ENCODE assay signal across 20 cellular contexts in genomic region chr3:197670361-197670760, GRCh38.
"Had no signal": no experiment of that assay in that cellular context is flagged by ENCODE, and none has a peak within 500 bp of the region (broad histone marks: within the 10 kb centered on the region; RNA-seq: fewer than 3 reads in every experiment).

No MANE protein-coding gene starts in this region.

- H3K27me3 ChIP-seq: esophagus muscularis mucosa, neural progenitor cell, upper lobe of left lung had no signal

- ATAC-seq: effector memory CD8-positive, alpha-beta T cell; T-helper 17 cell had no signal

- H3K4me3 Mint-ChIP-seq: activated CD4-positive, alpha-beta memory T cell treated with anti-CD3 and anti-CD28 coated beads for 36 hours; activated naive CD4-positive, alpha-beta T cell treated with anti-CD3 and anti-CD28 coated beads, Interleukin-2, amount 10 ng/mL, durations not matched to agents 7 days and 5 days; brain; effector memory CD8-positive, alpha-beta T cell; neural progenitor cell; stimulated activated naive CD8-positive, alpha-beta T cell treated with anti-CD3 and anti-CD28 coated beads, Interleukin-15, Interleukin-2, amounts not matched to agents 100 ng/mL and 50 ng/mL, for 24 hours; T-helper 17 cell had no signal

- H3K36me3 ChIP-seq: neural progenitor cell had no signal

- H3K27ac Mint-ChIP-seq: activated CD4-positive, alpha-beta memory T cell treated with anti-CD3 and anti-CD28 coated beads for 36 hours; activated naive CD4-positive, alpha-beta T cell treated with anti-CD3 and anti-CD28 coated beads, Interleukin-2, amount 10 ng/mL, durations not matched to agents 7 days and 5 days; brain; effector memory CD8-positive, alpha-beta T cell; neural progenitor cell; progenitor cell of endocrine pancreas; stimulated activated naive CD8-positive, alpha-beta T cell treated with anti-CD3 and anti-CD28 coated beads, Interleukin-15, Interleukin-2, amounts not matched to agents 100 ng/mL and 50 ng/mL, for 24 hours; T-helper 17 cell had no signal

- H3K27me3 Mint-ChIP-seq: activated CD4-positive, alpha-beta memory T cell treated with anti-CD3 and anti-CD28 coated beads for 36 hours; effector memory CD8-positive, alpha-beta T cell; progenitor cell of endocrine pancreas; stimulated activated naive CD8-positive, alpha-beta T cell treated with anti-CD3 and anti-CD28 coated beads, Interleukin-15, Interleukin-2, amounts not matched to agents 100 ng/mL and 50 ng/mL, for 24 hours; T-helper 17 cell had no signal

- H3K4me2 ChIP-seq: neural progenitor cell had no signal

- DNase-seq: activated CD4-positive, alpha-beta memory T cell treated with anti-CD3 and anti-CD28 coated beads for 36 hours; activated CD4-positive, alpha-beta T cell treated with anti-CD3 and anti-CD28 coated beads for 48 hours; activated CD4-positive, CD25-positive, alpha-beta regulatory T cell; activated effector memory CD4-positive, alpha-beta T cell treated with Interleukin-2 at 50 U/mL for 16 hours; activated naive CD4-positive, alpha-beta T cell treated with anti-CD3 and anti-CD28 coated beads, Interleukin-2, amount 10 ng/mL, durations not matched to agents 7 days and 5 days; activated T-cell treated with anti-CD3 and anti-CD28 coated beads, Interleukin-2, amount 50 U/mL, for 48 hours; aorta; central memory CD4-positive, alpha-beta T cell; effector memory CD8-positive, alpha-beta T cell; hippocampal formation; retina; stimulated activated CD4-positive, alpha-beta T cell treated with anti-CD3 and anti-CD28 coated beads, Interleukin-4, amount 100 ng/mL, for 1 hour; SW 1271; T-helper 17 cell had no signal

- H3K9me3 ChIP-seq: esophagus muscularis mucosa, upper lobe of left lung had no signal

- H3K4me1 Mint-ChIP-seq: activated naive CD4-positive, alpha-beta T cell treated with anti-CD3 and anti-CD28 coated beads, Interleukin-2, amount 10 ng/mL, durations not matched to agents 7 days and 5 days; brain; neural progenitor cell had no signal

- H2AFZ ChIP-seq: neural progenitor cell had no signal

- H3K4me3 ChIP-seq: esophagus muscularis mucosa, neural progenitor cell, upper lobe of left lung had no signal

- H3K9me3 Mint-ChIP-seq: activated CD4-positive, alpha-beta memory T cell treated with anti-CD3 and anti-CD28 coated beads for 36 hours; activated naive CD4-positive, alpha-beta T cell treated with anti-CD3 and anti-CD28 coated beads, Interleukin-2, amount 10 ng/mL, durations not matched to agents 7 days and 5 days; brain; effector memory CD8-positive, alpha-beta T cell; neural progenitor cell; stimulated activated naive CD8-positive, alpha-beta T cell treated with anti-CD3 and anti-CD28 coated beads, Interleukin-15, Interleukin-2, amounts not matched to agents 100 ng/mL and 50 ng/mL, for 24 hours had no signal

- H3K27ac ChIP-seq: esophagus muscularis mucosa, neural progenitor cell, upper lobe of left lung had no signal

- H3K9ac ChIP-seq: neural progenitor cell had no signal

- H3K4me1 ChIP-seq: esophagus muscularis mucosa, neural progenitor cell had no signal
